ENCODE assay signal across 8 cellular contexts in genomic region chrX:132218100-132218807, GRCh38. TPM values are rescaled to one million over a fixed set of nuclear protein-coding genes. Genes with fewer than 3 reads are reported as not detected.
DNase-seq lines count a peak whose midpoint lies in the region; ATAC-seq and TF ChIP-seq lines count a peak whose summit lies in the region.

No MANE protein-coding gene starts in this region.

- peak overlapping the region; percentile 92 for H3K4me3 Mint-ChIP-seq in activated T-helper 17 cell treated with anti-CD3 and anti-CD28 coated beads, Interleukin-2, amount 50 U/mL, for 72 hours
- peak overlapping the region; percentile 84 to 93 for H3K4me3 Mint-ChIP-seq in stimulated activated naive CD8-positive, alpha-beta T cell treated with anti-CD3 and anti-CD28 coated beads, Interleukin-15, amount 100 ng/mL, for 72 hours

- in situ Hi-C loops in GM23248 (cut with MboI), result no loop called here

- peaks cover 32% of the 10 kb centered on the region for H3K36me3 Mint-ChIP-seq in activated T-helper 17 cell treated with anti-CD3 and anti-CD28 coated beads, Interleukin-2, amount 50 U/mL, for 72 hours (ENCODE audit: low read depth)

- peak overlapping the region; percentile 85 for H3K4me2 ChIP-seq in DOHH2 (ENCODE audit: low read length)
- H3K4me2 ChIP-seq in GM23248 (ENCODE audit: unreplicated experiment), result peak overlapping the region; percentile 86
- H3K4me2 ChIP-seq in Karpas-422 (ENCODE audit: low read depth, low read length, poor library complexity, severe bottlenecking), result peak overlapping the region; percentile 80
- H3K4me2 ChIP-seq in neural cell (ENCODE audit: low read length), result peak overlapping the region; percentile 51

- peak overlapping the region; percentile 94 for H2AFZ ChIP-seq in GM23248
- H2AFZ ChIP-seq in Karpas-422 (ENCODE audit: low read length), result peak overlapping the region; percentile 58; the same call in 1 of the 2 replicates
- peak overlapping the region; percentile 33 for H2AFZ ChIP-seq in neural cell (ENCODE audit: low read depth, low read length)

- H3K27me3 Mint-ChIP-seq in activated T-helper 17 cell treated with anti-CD3 and anti-CD28 coated beads, Interleukin-2, amount 50 U/mL, for 72 hours, result no peaks in the 10 kb centered on the region
- H3K27me3 Mint-ChIP-seq in stimulated activated naive CD8-positive, alpha-beta T cell treated with anti-CD3 and anti-CD28 coated beads, Interleukin-15, amount 100 ng/mL, for 72 hours, result no peaks in the 10 kb centered on the region

- H3K27me3 ChIP-seq in DOHH2 (ENCODE audit: control insufficient read depth, low read length), result no peaks in the 10 kb centered on the region
- H3K27me3 ChIP-seq in GM23248 (replicated peaks; ENCODE audit: insufficient read depth), result no peaks in the 10 kb centered on the region
- no peaks in the 10 kb centered on the region for H3K27me3 ChIP-seq in Karpas-422 (ENCODE audit: low read length)
- H3K27me3 ChIP-seq in neural cell (ENCODE audit: insufficient read depth, low read depth, low read length), result no peaks in the 10 kb centered on the region

- TF ChIP-seq CTCF in DOHH2 (IDR thresholded peaks at IDR 0.05; ENCODE audit: low read depth, low read length, poor library complexity, severe bottlenecking) (no peak), neural cell (IDR thresholded peaks at IDR 0.05; ENCODE audit: poor library complexity, severe bottlenecking) (no peak)

- 0 to 3% methylated on average over 11 to 15 of the region's 45 CpGs for WGBS in GM23248 (ENCODE audit: low coverage in 1 of 2, low lambda C conversion rate in 2 of 2, missing lambda C conversion rate in 2 of 2), 2 experiments

- H3K9me3 Mint-ChIP-seq in activated T-helper 17 cell treated with anti-CD3 and anti-CD28 coated beads, Interleukin-2, amount 50 U/mL, for 72 hours, result no peaks in the 10 kb centered on the region
- H3K9me3 Mint-ChIP-seq in stimulated activated naive CD8-positive, alpha-beta T cell treated with anti-CD3 and anti-CD28 coated beads, Interleukin-15, amount 100 ng/mL, for 72 hours, result no peaks in the 10 kb centered on the region

- H3F3A ChIP-seq in DOHH2 (ENCODE audit: control insufficient read depth, insufficient read depth) (no peaks in the 10 kb centered on the region), GM23248 (ENCODE audit: insufficient read depth) (0 out of 2 replicates have a peak, but pooled peaks cover 5% of the 10 kb centered on the region), neural cell (ENCODE audit: insufficient read depth, low read length, poor library complexity, severe bottlenecking) (no peaks in the 10 kb centered on the region)

- H3K4me3 ChIP-seq in DOHH2 (ENCODE audit: low read length) (peak overlapping the region; percentile 96), GM23248 (peak overlapping the region; percentile 97), Karpas-422 (ENCODE audit: low read length) (peak overlapping the region; percentile 74), neural cell (ENCODE audit: low read length) (peak overlapping the region; percentile 75)

- no peak for TF ChIP-seq RAD21 in neural cell (conservative IDR thresholded peaks at IDR 0.05)

- H3K79me2 ChIP-seq in DOHH2 (ENCODE audit: control insufficient read depth, low read length) (peaks cover 53% of the 10 kb centered on the region), GM23248 (ENCODE audit: insufficient read depth) (peaks cover 30% of the 10 kb centered on the region), Karpas-422 (ENCODE audit: low read length) (peaks cover 29% of the 10 kb centered on the region), neural cell (replicated peaks; ENCODE audit: insufficient read depth, low read length) (peaks cover 15% of the 10 kb centered on the region)

- H4K20me1 ChIP-seq in DOHH2 (ENCODE audit: control insufficient read depth, insufficient read depth, low read depth, low read length) (no peaks in the 10 kb centered on the region), GM23248 (ENCODE audit: insufficient read depth) (no peaks in the 10 kb centered on the region), Karpas-422 (ENCODE audit: insufficient read depth, low read depth, low read length) (no peaks in the 10 kb centered on the region), neural cell (ENCODE audit: insufficient read depth) (no peaks in the 10 kb centered on the region)

- peaks cover 23% of the 10 kb centered on the region for H3K4me1 ChIP-seq in DOHH2 (ENCODE audit: control insufficient read depth, low read length)
- H3K4me1 ChIP-seq in GM23248 (ENCODE audit: insufficient read depth), result peaks cover 12% of the 10 kb centered on the region; the same call in 1 of the 2 replicates
- peaks cover 35% of the 10 kb centered on the region for H3K4me1 ChIP-seq in Karpas-422 (ENCODE audit: low read length)

- H3K36me3 ChIP-seq in DOHH2 (ENCODE audit: control insufficient read depth, low read length) (peaks cover 26% of the 10 kb centered on the region), GM23248 (ENCODE audit: low read depth) (peaks cover 8% of the 10 kb centered on the region; the same call in 1 of the 2 replicates), Karpas-422 (ENCODE audit: insufficient read depth, low read length) (peaks cover 8% of the 10 kb centered on the region; the same call in 1 of the 2 replicates), neural cell (ENCODE audit: insufficient read depth, low read length) (no peaks in the 10 kb centered on the region)

- H3K9ac ChIP-seq in GM23248 (peak overlapping the region; percentile 96), Karpas-422 (ENCODE audit: low read length) (peak overlapping the region; percentile 86), neural cell (ENCODE audit: low read length) (peak overlapping the region; percentile 85)

- DNase-seq in GM23248 (peak; percentile 89), Karpas-422 (peak; percentile 92), RPMI8226 (peak; percentile 91), fibroblast of the conjunctiva (ENCODE audit: low read depth) (peak; percentile 67)
- DNase-seq in stimulated activated naive CD8-positive, alpha-beta T cell treated with anti-CD3 and anti-CD28 coated beads, Interleukin-15, amount 100 ng/mL, for 72 hours, result peak; percentile 66 to 85

- H3K9me2 ChIP-seq in DOHH2 (replicated peaks; ENCODE audit: control insufficient read depth, low read length) (no peaks in the 10 kb centered on the region), GM23248 (ENCODE audit: insufficient read depth) (no peaks in the 10 kb centered on the region), Karpas-422 (replicated peaks; ENCODE audit: insufficient read depth, low read length) (no peaks in the 10 kb centered on the region), neural cell (ENCODE audit: insufficient read depth, low read length) (no peaks in the 10 kb centered on the region)

- ATAC-seq in activated T-helper 17 cell treated with anti-CD3 and anti-CD28 coated beads, Interleukin-2, amount 50 U/mL, for 72 hours (replicated peaks), result peak; percentile 67
- ATAC-seq in stimulated activated naive CD8-positive, alpha-beta T cell treated with anti-CD3 and anti-CD28 coated beads, Interleukin-15, amount 100 ng/mL, for 72 hours, result peak; percentile 57

- H3K27ac Mint-ChIP-seq in activated T-helper 17 cell treated with anti-CD3 and anti-CD28 coated beads, Interleukin-2, amount 50 U/mL, for 72 hours, result peak overlapping the region; percentile 84
- peak overlapping the region; percentile 98 for H3K27ac Mint-ChIP-seq in stimulated activated naive CD8-positive, alpha-beta T cell treated with anti-CD3 and anti-CD28 coated beads, Interleukin-15, amount 100 ng/mL, for 72 hours

- no peaks in the 10 kb centered on the region for H3K9me3 ChIP-seq in DOHH2 (ENCODE audit: control insufficient read depth, insufficient read depth, low read length)
- H3K9me3 ChIP-seq in GM23248 (ENCODE audit: low read depth), result no peaks in the 10 kb centered on the region
- H3K9me3 ChIP-seq in Karpas-422 (ENCODE audit: low read length), result no peaks in the 10 kb centered on the region
- no peaks in the 10 kb centered on the region for H3K9me3 ChIP-seq in neural cell (ENCODE audit: low read length)

- H3K27ac ChIP-seq in DOHH2 (ENCODE audit: low read depth, low read length) (peak overlapping the region; percentile 73), GM23248 (peak overlapping the region; percentile 88), Karpas-422 (ENCODE audit: low read length) (0 out of 2 replicates have a peak overlapping the region, but pooled peaks have one; percentile 23), neural cell (ENCODE audit: low read length) (no peak overlapping the region)

- H3K4me1 Mint-ChIP-seq in activated T-helper 17 cell treated with anti-CD3 and anti-CD28 coated beads, Interleukin-2, amount 50 U/mL, for 72 hours, result peaks cover 19% of the 10 kb centered on the region
- H3K4me1 Mint-ChIP-seq in stimulated activated naive CD8-positive, alpha-beta T cell treated with anti-CD3 and anti-CD28 coated beads, Interleukin-15, amount 100 ng/mL, for 72 hours, result peaks cover 19% of the 10 kb centered on the region

- TF ChIP-seq EP300 in neural cell (conservative IDR thresholded peaks at IDR 0.05; ENCODE audit: poor library complexity, severe bottlenecking), result no peak

RNA-seq across cellular contexts. Expression of gene RAP2C, which starts 1.0 kb away (rescaled TPM):
- 18.3 and 21.2 TPM in 2 replicates for total RNA-seq in GM23248 (2014; rRNA removed; shearing (Covaris generic))
- polyA plus RNA-seq in GM23248 (2016; fragmentation: Nextera tagmentation; extraction: Ambion mirVana) (15.2 and 15.7 TPM in 2 replicates), neural cell (21.9 and 26.2 TPM in 2 replicates)
- 9.8 and 27.7 TPM in 2 replicates for total RNA-seq in Karpas-422 (2014; rRNA removed; shearing (Covaris generic); ENCODE audit: low replicate concordance)
- 10 to 100 TPM; 29.6 to 35.2 TPM for total RNA-seq in activated T-helper 17 cell treated with anti-CD3 and anti-CD28 coated beads, Interleukin-2, amount 50 U/mL, for 72 hours
- polyA minus RNA-seq in neural cell, result 29.5 and 33.1 TPM in 2 replicates

Comparison
In these comparisons a context has a peak if more than half of its experiments do, and no peak if none do; other contexts are left out.
1. H2AFZ ChIP-seq: peak in every context shown above with its lines; median percentile 94 in GM23248; 58 in Karpas-422; 33 in neural cell.